24 cellular contexts compared by ENCODE assay signal in the genomic region with DNA sequence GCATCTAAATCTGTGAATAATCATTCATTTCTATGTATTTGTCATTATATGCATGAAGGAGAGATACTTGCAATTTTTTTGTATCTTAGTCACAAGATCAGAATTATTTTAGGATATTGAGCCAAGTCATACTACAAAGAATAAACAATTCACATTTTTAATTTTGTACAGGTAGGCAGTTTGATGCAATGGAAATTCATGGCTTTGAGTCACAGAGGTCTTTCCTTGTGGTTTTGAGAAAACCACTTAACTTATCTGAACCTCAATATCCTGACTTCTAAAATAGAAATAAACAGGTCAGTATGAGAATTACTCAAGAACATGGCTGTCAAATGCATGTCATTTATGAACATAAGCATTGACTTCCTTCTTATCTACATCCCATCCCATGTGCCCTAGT.
DNase-seq lines count a peak whose midpoint lies in the region; ATAC-seq and TF ChIP-seq lines count a peak whose summit lies in the region.
"Had no signal": no experiment of that assay in that cellular context is flagged by ENCODE, and none has a peak within 500 bp of the region (broad histone marks: within the 10 kb centered on the region; RNA-seq: fewer than 3 reads in every experiment).

No MANE protein-coding gene starts in this region.

- H3K4me1 ChIP-seq in SJSA1 (replicated peaks) = peaks cover 19% of the 10 kb centered on the region
- H3K4me1 ChIP-seq: uterus had no signal

- H3K36me3 Mint-ChIP-seq in effector memory CD8-positive, alpha-beta T cell (ENCODE audit: insufficient read depth) = no peaks in the 10 kb centered on the region
- H3K36me3 Mint-ChIP-seq: activated CD4-positive, alpha-beta memory T cell treated with anti-CD3 and anti-CD28 coated beads for 36 hours had no signal

- DNase-seq in A172 (ENCODE audit: low spot score) = peak; percentile 33
- peak in 1 of 2 experiments; percentile 50 for DNase-seq in SJSA1 (ENCODE audit: low read depth in 1 of 2, low spot score in 2 of 2)
- DNase-seq in fibroblast of pulmonary artery (ENCODE audit: low read depth) = peak; percentile 33
- DNase-seq in cortex of kidney (lab: John Stamatoyannopoulos, UW) = no peak
- no peak for DNase-seq in T1000 (lab: John Stamatoyannopoulos, UW)
- DNase-seq in effector memory CD8-positive, alpha-beta T cell = no peak
- DNase-seq in GDM1 (lab: John Stamatoyannopoulos, UW) = no peak
- DNase-seq: activated CD4-positive, alpha-beta memory T cell treated with anti-CD3 and anti-CD28 coated beads for 36 hours; activated naive CD4-positive, alpha-beta T cell; activated T-cell treated with anti-CD3 and anti-CD28 coated beads, Interleukin-2, amount 50 U/mL, for 1 hour; aorta; C1 segment of cervical spinal cord; NCI-H1048; NCI-H2081 treated with DMSO at 0.1 percent for 48 hours; nephron progenitor cell; SHP77 treated with DMSO at 0.1 percent for 48 hours; stimulated activated CD4-positive, alpha-beta T cell treated with anti-CD3 and anti-CD28 coated beads, Interleukin-4, amount 100 ng/mL, for 1 hour; uterus; WERI-Rb-1 had no signal

- TF ChIP-seq CTCF in fibroblast of pulmonary artery (IDR thresholded peaks at IDR 0.05; ENCODE audit: low read length, missing control alignments) = no peak

- no peak overlapping the region for H3K27ac Mint-ChIP-seq in effector memory CD8-positive, alpha-beta T cell
- H3K27ac Mint-ChIP-seq: activated CD4-positive, alpha-beta memory T cell treated with anti-CD3 and anti-CD28 coated beads for 36 hours; T-helper 1 cell treated with Interleukin-12 subunit alpha and Interleukin-12 subunit beta and Interleukin-4 antibody, amounts not matched to agents 30 μg/mL and 1 μg/mL, for 36 hours had no signal

- ATAC-seq in HG02938 (IDR thresholded peaks at IDR 0.05; ENCODE audit: unreplicated experiment) = peak; percentile 40
- ATAC-seq in effector memory CD8-positive, alpha-beta T cell (replicated peaks) = no peak
- ATAC-seq: HCT116 had no signal

- no peaks in the 10 kb centered on the region for H3K27me3 ChIP-seq in SJSA1 (replicated peaks)
- H3K27me3 ChIP-seq: uterus had no signal

- H3K4me1 Mint-ChIP-seq in effector memory CD8-positive, alpha-beta T cell (ENCODE audit: low read depth in 2 of 2) = no peaks in the 10 kb centered on the region

- H3K27me3 Mint-ChIP-seq in effector memory CD8-positive, alpha-beta T cell = no peaks in the 10 kb centered on the region
- H3K27me3 Mint-ChIP-seq: activated CD4-positive, alpha-beta memory T cell treated with anti-CD3 and anti-CD28 coated beads for 36 hours had no signal

- peak overlapping the region; percentile 42 for H3K27ac ChIP-seq in SJSA1
- H3K27ac ChIP-seq: coronary artery, KMS-11, uterus, WERI-Rb-1 had no signal

- H3K4me3 Mint-ChIP-seq in effector memory CD8-positive, alpha-beta T cell = no peak overlapping the region
- H3K4me3 Mint-ChIP-seq: activated CD4-positive, alpha-beta memory T cell treated with anti-CD3 and anti-CD28 coated beads for 36 hours; nephron progenitor cell; T-helper 1 cell treated with Interleukin-12 subunit alpha and Interleukin-12 subunit beta and Interleukin-4 antibody, amounts not matched to agents 30 μg/mL and 1 μg/mL, for 36 hours had no signal

- peaks cover 7 to 19% of the 10 kb centered on the region in 2 donors for H3K9me3 Mint-ChIP-seq in effector memory CD8-positive, alpha-beta T cell
- H3K9me3 Mint-ChIP-seq: nephron progenitor cell had no signal

- no peaks in the 10 kb centered on the region for H3K36me3 ChIP-seq in SJSA1
- H3K36me3 ChIP-seq: uterus, WERI-Rb-1 had no signal

- H3K4me3 ChIP-seq in SJSA1 = no peak overlapping the region
- no peak overlapping the region for H3K4me3 ChIP-seq in fibroblast of pulmonary artery (replicated peaks; ENCODE audit: low read depth, low read length)
- H3K4me3 ChIP-seq: coronary artery, uterus had no signal

- no peaks in the 10 kb centered on the region for H3K9me3 ChIP-seq in SJSA1 (replicated peaks)
- H3K9me3 ChIP-seq: uterus had no signal

Comparison
In these comparisons a context has a peak if more than half of its experiments do, and no peak if none do; other contexts are left out.
1. DNase-seq: peak in A172 (single experiment) and fibroblast of pulmonary artery (single experiment); none in cortex of kidney (single experiment), T1000 (single experiment), effector memory CD8-positive, alpha-beta T cell (0 of 3) and GDM1 (single experiment).